ENCODE assay signal across 8 cellular contexts in genomic region chr9:127770905-127771569, GRCh38. TPM values are rescaled to one million over a fixed set of nuclear protein-coding genes. Genes with fewer than 3 reads are reported as not detected.
DNase-seq lines count a peak whose midpoint lies in the region; FAIRE-seq and TF ChIP-seq lines count a peak whose summit lies in the region.

No MANE protein-coding gene starts in this region.

- no peak for FAIRE-seq in frontal cortex (lab: Jason Lieb, UNC)

- H3K14ac ChIP-seq in neuronal stem cell (ENCODE audit: low read length) = no peak overlapping the region

- peak overlapping the region; percentile 58; the same call in 1 of the 2 replicates for H3K27ac ChIP-seq in MM.1S (ENCODE audit: low read length)
- no peak overlapping the region for H3K27ac ChIP-seq in SJCRH30
- no peak overlapping the region for H3K27ac ChIP-seq in neuronal stem cell (replicated peaks; ENCODE audit: low read length)

- H2BK5ac ChIP-seq in neuronal stem cell (ENCODE audit: low read length) = no peak overlapping the region

- H3K27me3 ChIP-seq in MM.1S (replicated peaks; ENCODE audit: insufficient read depth, low read length) (no peaks in the 10 kb centered on the region), SJCRH30 (no peaks in the 10 kb centered on the region), neuronal stem cell (ENCODE audit: control insufficient read depth in 3 of 3, insufficient read depth in 3 of 3, low read depth in 1 of 3, low read length in 3 of 3) (peaks cover 0 to 10% (median 0%) of the 10 kb centered on the region in 3 experiments)

- peak overlapping the region; percentile 74 for H3K4me3 ChIP-seq in MM.1S (ENCODE audit: low read length)
- peak overlapping the region; percentile 59 for H3K4me3 ChIP-seq in SJCRH30
- peak overlapping the region; percentile 36 to 78 for H3K4me3 ChIP-seq in neuronal stem cell (ENCODE audit: low read length in 2 of 2)

- no peak overlapping the region for H3K4ac ChIP-seq in neuronal stem cell (ENCODE audit: low read length)

- no peaks in the 10 kb centered on the region for H4K20me1 ChIP-seq in MM.1S (ENCODE audit: insufficient read depth, low read length)

- WGBS in neuronal stem cell (ENCODE audit: extremely low coverage in 2 of 2, insufficient read length in 2 of 2, insufficient replicate concordance in 1 of 2), 2 donors = no CpG with 5 or more reads among the region's 43 CpGs

- peaks cover 23% of the 10 kb centered on the region for H3K4me1 ChIP-seq in MM.1S (ENCODE audit: low read length)
- peaks cover 25% of the 10 kb centered on the region for H3K4me1 ChIP-seq in SJCRH30
- H3K4me1 ChIP-seq in neuronal stem cell (ENCODE audit: control insufficient read depth in 2 of 2, insufficient read depth in 1 of 2, low read depth in 1 of 2, low read length in 2 of 2) = peaks cover 16 to 24% of the 10 kb centered on the region in 2 donors

- no peaks in the 10 kb centered on the region for H3K9me2 ChIP-seq in MM.1S (replicated peaks; ENCODE audit: insufficient read depth, low read length)

- TF ChIP-seq CTCF in MM.1S (IDR thresholded peaks at IDR 0.05; ENCODE audit: low read length) = no peak

- H2BK120ac ChIP-seq in neuronal stem cell (ENCODE audit: low read depth, low read length) = no peak overlapping the region

- H3K79me2 ChIP-seq in MM.1S (ENCODE audit: low read length) = peaks cover 62% of the 10 kb centered on the region

- DNase-seq in G401 (ENCODE audit: low spot score) (peak; percentile 93), HCEC 1CT (peak; percentile 97), MM.1S (peak; percentile 96), SJCRH30 (peak; percentile 99 to 100), frontal cortex (ENCODE audit: low spot score in 2 of 2) (peak; percentile 81 to 94), neuronal stem cell (ENCODE audit: low spot score) (peak; percentile 98), stromal cell of bone marrow (ENCODE audit: low read depth) (peak; percentile 90)
- peak; percentile 97 for DNase-seq in activated naive CD4-positive, alpha-beta T cell treated with Interleukin-2 at 50 U/mL for 16 hours

- H3K9ac ChIP-seq in MM.1S (ENCODE audit: low read length) = peak overlapping the region; percentile 51; the same call in 1 of the 2 replicates
- H3K9ac ChIP-seq in neuronal stem cell (ENCODE audit: low read depth, low read length, poor library complexity) = peak overlapping the region; percentile 79

- H2BK12ac ChIP-seq in neuronal stem cell (ENCODE audit: low read length) = no peak overlapping the region

- no peaks in the 10 kb centered on the region for H3K79me1 ChIP-seq in neuronal stem cell (ENCODE audit: low read depth, low read length)

- no peak overlapping the region for H2BK15ac ChIP-seq in neuronal stem cell (ENCODE audit: low read length)

- H3K23ac ChIP-seq in neuronal stem cell (ENCODE audit: low read depth, low read length, poor library complexity) = no peak overlapping the region

- H3K36me3 ChIP-seq in MM.1S (replicated peaks; ENCODE audit: insufficient read depth, low read length) = peaks cover 6% of the 10 kb centered on the region; the same call in 1 of the 2 replicates
- no peaks in the 10 kb centered on the region for H3K36me3 ChIP-seq in SJCRH30
- H3K36me3 ChIP-seq in neuronal stem cell (replicated peaks in 1 of 2; ENCODE audit: control insufficient read depth in 2 of 2, insufficient read depth in 2 of 2, low read length in 2 of 2) = no peaks in the 10 kb centered on the region

- no peak overlapping the region for H4K91ac ChIP-seq in neuronal stem cell (ENCODE audit: low read depth, low read length, poor library complexity)

- H4K8ac ChIP-seq in neuronal stem cell (ENCODE audit: low read depth, low read length) = no peak overlapping the region

- H3K4me2 ChIP-seq in MM.1S (ENCODE audit: low read depth, low read length) (peak overlapping the region; percentile 90), neuronal stem cell (ENCODE audit: insufficient read depth, low read length, poor library complexity, severe bottlenecking) (peak overlapping the region; percentile 93)

- H2AFZ ChIP-seq in MM.1S (ENCODE audit: low read length) (peak overlapping the region; percentile 30), neuronal stem cell (ENCODE audit: low read length) (peak overlapping the region; percentile 90)

- no peak overlapping the region for H2AK5ac ChIP-seq in neuronal stem cell (ENCODE audit: low read depth, low read length)

- in situ Hi-C loops in G401 (cut with HindIII; ENCODE audit: low sequenced_read_pairs) = loop anchor here (25.0 kb wide), 1 partner anchor 166 kb away; the partner anchor contains the start of genes DPM2 and PIP5KL1

- H3K9me3 ChIP-seq in MM.1S (replicated peaks; ENCODE audit: insufficient read depth, low read length) (no peaks in the 10 kb centered on the region), SJCRH30 (replicated peaks) (no peaks in the 10 kb centered on the region), neuronal stem cell (replicated peaks in 1 of 2; ENCODE audit: control insufficient read depth in 2 of 2, insufficient read depth in 1 of 2, low read depth in 1 of 2, low read length in 2 of 2) (no peaks in the 10 kb centered on the region)

- H3K18ac ChIP-seq in neuronal stem cell (ENCODE audit: low read length) = peak overlapping the region; percentile 63

- H3F3A ChIP-seq in MM.1S (ENCODE audit: insufficient read depth, low read length) = peaks cover 26% of the 10 kb centered on the region; the same call in 1 of the 2 replicates

RNA-seq across cellular contexts. Expression of gene SH2D3C, which starts 7.4 kb away (rescaled TPM):
- total RNA-seq in G401 (2014; rRNA removed; shearing (Covaris generic)) = 4.6 and 6.5 TPM in 2 replicates
- total RNA-seq in SJCRH30 (2014; rRNA removed; shearing (Covaris generic)) = 0.99 and 1.4 TPM in 2 replicates
- total RNA-seq in frontal cortex = 6.1 TPM
- 2.8 TPM for polyA plus RNA-seq in neuronal stem cell (2013, experiment 1 of 2)
- polyA plus RNA-seq in neuronal stem cell (2013, experiment 2 of 2) = 2.5 TPM

RNA-seq across cellular contexts. Expression of gene CDK9, which starts 14.8 kb away (rescaled TPM):
- 103 and 121 TPM in 2 replicates for total RNA-seq in G401 (2014; rRNA removed; shearing (Covaris generic))
- total RNA-seq in SJCRH30 (2014; rRNA removed; shearing (Covaris generic)) = 19.2 and 21.8 TPM in 2 replicates
- total RNA-seq in frontal cortex = 40.4 TPM
- polyA plus RNA-seq in neuronal stem cell (2013, experiment 1 of 2) = 29.1 TPM
- polyA plus RNA-seq in neuronal stem cell (2013, experiment 2 of 2) = 30.0 TPM

RNA-seq across cellular contexts. Expression of gene FPGS, which starts 31.6 kb away (rescaled TPM):
- 164 and 188 TPM in 2 replicates for total RNA-seq in G401 (2014; rRNA removed; shearing (Covaris generic))
- total RNA-seq in SJCRH30 (2014; rRNA removed; shearing (Covaris generic)) = 32.0 and 39.4 TPM in 2 replicates
- 18.3 TPM for total RNA-seq in frontal cortex
- polyA plus RNA-seq in neuronal stem cell (2013, experiment 1 of 2) = 30.2 TPM
- 32.1 TPM for polyA plus RNA-seq in neuronal stem cell (2013, experiment 2 of 2)

RNA-seq across cellular contexts. Expression of gene TOR2A, which starts 35.9 kb away (rescaled TPM):
- 17.9 and 25.0 TPM in 2 replicates for total RNA-seq in G401 (2014; rRNA removed; shearing (Covaris generic))
- total RNA-seq in SJCRH30 (2014; rRNA removed; shearing (Covaris generic)) = 3.9 and 5.8 TPM in 2 replicates
- total RNA-seq in frontal cortex = 7.3 TPM
- polyA plus RNA-seq in neuronal stem cell (2013, experiment 1 of 2) = 16.4 TPM
- polyA plus RNA-seq in neuronal stem cell (2013, experiment 2 of 2) = 16.7 TPM

RNA-seq across cellular contexts. Expression of gene TTC16, which starts 55.2 kb away (rescaled TPM):
- not detected in 2 replicates for total RNA-seq in G401 (2014; rRNA removed; shearing (Covaris generic))
- not detected in 2 replicates for total RNA-seq in SJCRH30 (2014; rRNA removed; shearing (Covaris generic))
- not detected for total RNA-seq in frontal cortex
- not detected for polyA plus RNA-seq in neuronal stem cell (2013, experiment 1 of 2)
- not detected for polyA plus RNA-seq in neuronal stem cell (2013, experiment 2 of 2)
